6 cellular contexts compared by ENCODE assay signal in genomic region chr19:2150794-2151338, GRCh38. TPM values are rescaled to one million over a fixed set of nuclear protein-coding genes. Genes with fewer than 3 reads are reported as not detected.
A peak's percentile ranks its signal among the peaks of the same experiment; 100 is the strongest.
DNase-seq lines count a peak whose midpoint lies in the region; ATAC-seq lines count a peak whose summit lies in the region.

No MANE protein-coding gene starts in this region.

- peak; percentile 2 for ATAC-seq in HG02981 (IDR thresholded peaks at IDR 0.05; ENCODE audit: unreplicated experiment)

- H3K4me3 ChIP-seq in adipocyte (ENCODE audit: low read length) (peak overlapping the region; percentile 97), mononuclear cell (ENCODE audit: low read length) (peak overlapping the region; percentile 85)

- DNase-seq in D341Med (ENCODE audit: low spot score), result peak; percentile 22
- peak; percentile 48 for DNase-seq in adipocyte (ENCODE audit: low read depth)
- DNase-seq in DMS 273 treated with DMSO at 0.1 percent for 48 hours (lab: John Stamatoyannopoulos, UW), result no peak
- no peak for DNase-seq in COR-L47 (lab: John Stamatoyannopoulos, UW)

- H3K9ac ChIP-seq in adipocyte (ENCODE audit: low read length), result peak overlapping the region; percentile 99

- H3K36me3 ChIP-seq in adipocyte (ENCODE audit: control insufficient read depth, insufficient read depth, low read length, severe bottlenecking), result no peaks in the 10 kb centered on the region

- H3K4me1 ChIP-seq in adipocyte (ENCODE audit: control insufficient read depth, insufficient read depth, low read length), result peaks cover 29% of the 10 kb centered on the region
- H3K4me1 ChIP-seq in mononuclear cell (ENCODE audit: insufficient read depth, low read length), result peaks cover 41% of the 10 kb centered on the region

- H3K9me3 ChIP-seq in adipocyte (ENCODE audit: control insufficient read depth, low read length) (no peaks in the 10 kb centered on the region), mononuclear cell (ENCODE audit: low read depth, low read length) (no peaks in the 10 kb centered on the region)

- no peaks in the 10 kb centered on the region for H3K27me3 ChIP-seq in adipocyte (replicated peaks; ENCODE audit: control insufficient read depth, insufficient read depth, low read length)
- H3K27me3 ChIP-seq in mononuclear cell (ENCODE audit: insufficient read depth, low read length), result no peaks in the 10 kb centered on the region

RNA-seq across cellular contexts. Expression of gene AP3D1, which starts 0.5 kb away (rescaled TPM):
- total RNA-seq in mononuclear cell, result 26.2 TPM

RNA-seq across cellular contexts. Expression of gene DOT1L, which starts 12.9 kb away (rescaled TPM):
- total RNA-seq in mononuclear cell, result 13.5 TPM

RNA-seq across cellular contexts. Expression of gene IZUMO4, which starts 54.2 kb away (rescaled TPM):
- 2.9 TPM for total RNA-seq in mononuclear cell

RNA-seq across cellular contexts. Expression of gene MOB3A, which starts 54.7 kb away (rescaled TPM):
- total RNA-seq in mononuclear cell, result 87.3 TPM

Comparison
In these comparisons a context has a peak if more than half of its experiments do, and no peak if none do; other contexts are left out.
1. DNase-seq: peak in D341Med (single experiment) and adipocyte (single experiment); none in DMS 273 treated with DMSO at 0.1 percent for 48 hours (single experiment) and COR-L47 (single experiment).